Comparison of ENCODE assay signal across 8 cellular contexts in the genomic region with DNA sequence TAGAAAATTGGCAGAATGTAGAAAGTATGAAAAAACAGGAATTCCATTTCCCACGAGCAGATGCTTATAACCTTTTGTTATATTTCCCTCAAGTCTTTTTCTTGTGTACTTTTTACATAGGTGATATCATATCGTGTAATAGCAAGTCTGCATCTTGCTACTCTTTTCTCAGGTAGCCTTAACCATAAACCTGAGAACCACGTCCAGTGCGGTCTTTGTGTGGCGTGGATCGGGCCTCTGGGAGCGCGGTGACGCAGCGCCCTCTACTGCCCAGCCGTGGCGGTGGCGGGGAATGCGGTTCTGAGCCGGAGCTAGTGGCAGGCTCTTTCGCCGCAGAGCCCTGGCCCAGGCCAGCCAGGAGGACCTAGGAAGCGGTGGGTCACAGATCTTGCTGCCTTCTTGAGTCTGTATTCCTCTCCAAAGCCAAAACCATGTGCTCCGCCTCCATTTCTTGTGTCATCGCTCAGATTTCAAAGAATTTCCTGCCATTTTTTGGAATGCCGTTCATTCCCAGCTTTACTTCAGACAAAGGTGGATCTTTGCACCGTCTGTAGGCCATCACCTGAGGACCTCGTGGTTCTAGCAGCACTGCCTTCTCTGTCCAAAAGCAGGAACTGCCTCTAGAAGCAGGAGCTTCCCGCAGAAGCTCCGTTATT.
DNase-seq lines count a peak whose midpoint lies in the region; ATAC-seq and TF ChIP-seq lines count a peak whose summit lies in the region.

No MANE protein-coding gene starts in this region.

- H3K9me3 ChIP-seq in liver (ENCODE audit: control insufficient read depth in 4 of 4, low read length in 3 of 4) = no peaks in the 10 kb centered on the region

- H3K27ac ChIP-seq in liver (ENCODE audit: low read depth in 1 of 2, low read length in 2 of 2) = no peak overlapping the region

- peaks cover 5 to 24% (median 16%) of the 10 kb centered on the region in 4 donors for H3K4me1 ChIP-seq in liver (ENCODE audit: control insufficient read depth in 4 of 4, insufficient read depth in 4 of 4, low read length in 3 of 4)

- no peaks in the 10 kb centered on the region for H3K27me3 ChIP-seq in liver (ENCODE audit: control insufficient read depth in 4 of 4, insufficient read depth in 4 of 4, low read length in 3 of 4)

- TF ChIP-seq CTCF in GM12874 (IDR thresholded peaks at IDR 0.05; ENCODE audit: insufficient read depth, low read depth, low read length) (peak; percentile 95), chondrocyte (IDR thresholded peaks at IDR 0.05) (peak; percentile 99), liver (IDR thresholded peaks at IDR 0.05; ENCODE audit: low read depth, low read length, missing input control) (peak; percentile 95)

- peak overlapping the region; percentile 22 for H3K4me3 Mint-ChIP-seq in activated CD4-positive, alpha-beta T cell treated with anti-CD3 and anti-CD28 coated beads, Interleukin-2, amount 10 ng/mL, durations not matched to agents 24 days and 14 days
- H3K4me3 Mint-ChIP-seq in chondrocyte (ENCODE audit: unreplicated experiment) = no peak overlapping the region

- DNase-seq in NCI-H128 (lab: John Stamatoyannopoulos, UW; ENCODE audit: unreplicated experiment) (peak; percentile 11), chondrocyte (ENCODE audit: low spot score) (no peak)
- peak; percentile 93 for DNase-seq in activated CD4-positive, alpha-beta T cell treated with anti-CD3 and anti-CD28 coated beads, Interleukin-2, amount 10 ng/mL, durations not matched to agents 24 days and 14 days
- DNase-seq in stimulated activated CD4-positive, alpha-beta T cell treated with anti-CD3 and anti-CD28 coated beads, TNF-alpha, amount 100 ng/mL, for 24 hours (ENCODE audit: low read depth in 3 of 3) = peak; percentile 54 to 74 (median 56)

- H3K4me1 Mint-ChIP-seq in activated CD4-positive, alpha-beta T cell treated with anti-CD3 and anti-CD28 coated beads, Interleukin-2, amount 10 ng/mL, durations not matched to agents 24 days and 14 days = peaks cover 42% of the 10 kb centered on the region
- H3K4me1 Mint-ChIP-seq in chondrocyte (ENCODE audit: low read depth) = peaks cover 13% of the 10 kb centered on the region

- H3K4me3 ChIP-seq in liver (ENCODE audit: low read depth in 1 of 3, low read length in 3 of 3) = no peak overlapping the region

- no peaks in the 10 kb centered on the region for H3K9me3 Mint-ChIP-seq in activated CD4-positive, alpha-beta T cell treated with anti-CD3 and anti-CD28 coated beads, Interleukin-2, amount 10 ng/mL, durations not matched to agents 24 days and 14 days
- no peaks in the 10 kb centered on the region for H3K9me3 Mint-ChIP-seq in chondrocyte (ENCODE audit: low read depth)

- ATAC-seq in HG02970 (IDR thresholded peaks at IDR 0.05; ENCODE audit: low FRiP score, unreplicated experiment) = no peak
- no peak for ATAC-seq in GM19395 (IDR thresholded peaks at IDR 0.05; ENCODE audit: unreplicated experiment)

- intact Hi-C loops in activated CD4-positive, alpha-beta T cell treated with anti-CD3 and anti-CD28 coated beads, Interleukin-2, amount 10 ng/mL, durations not matched to agents 24 days and 14 days (cut with micrococcal nuclease) = loop anchor here (1.0 to 5.0 kb wide), 4 partner anchors 71 to 991 kb away; a partner anchor contains a TSS

- H3K27me3 Mint-ChIP-seq in activated CD4-positive, alpha-beta T cell treated with anti-CD3 and anti-CD28 coated beads, Interleukin-2, amount 10 ng/mL, durations not matched to agents 24 days and 14 days = peaks cover 9% of the 10 kb centered on the region
- no peaks in the 10 kb centered on the region for H3K27me3 Mint-ChIP-seq in chondrocyte (ENCODE audit: low read depth)

- no peaks in the 10 kb centered on the region for H3K36me3 Mint-ChIP-seq in activated CD4-positive, alpha-beta T cell treated with anti-CD3 and anti-CD28 coated beads, Interleukin-2, amount 10 ng/mL, durations not matched to agents 24 days and 14 days (ENCODE audit: low read depth)
- H3K36me3 Mint-ChIP-seq in chondrocyte (ENCODE audit: low read depth) = peaks cover 9% of the 10 kb centered on the region

- 36% methylated on average over 25 of the region's 25 CpGs for WGBS in liver

- H3K27ac Mint-ChIP-seq in activated CD4-positive, alpha-beta T cell treated with anti-CD3 and anti-CD28 coated beads, Interleukin-2, amount 10 ng/mL, durations not matched to agents 24 days and 14 days = no peak overlapping the region
- H3K27ac Mint-ChIP-seq in chondrocyte (ENCODE audit: unreplicated experiment) = no peak overlapping the region

- peak; percentile 96 to 99 for TF ChIP-seq RAD21 in liver (IDR thresholded peaks at IDR 0.05)

- H3K9ac ChIP-seq in liver (ENCODE audit: low read depth in 1 of 2, low read length in 2 of 2) = no peak overlapping the region

- H3K36me3 ChIP-seq in liver (ENCODE audit: control insufficient read depth in 4 of 4, insufficient read depth in 3 of 4, low read depth in 1 of 4, low read length in 3 of 4) = peaks cover 0 to 7% (median 4%) of the 10 kb centered on the region in 4 donors

TF ChIP-seq in liver, 16 proteins besides CTCF, POLR2A, EP300 and RAD21:
- no peak for TF ChIP-seq GABPA (IDR thresholded peaks at IDR 0.05 in 1 of 2, conservative IDR thresholded peaks at IDR 0.05 in 1 of 2)
- TF ChIP-seq, protein P1, sequence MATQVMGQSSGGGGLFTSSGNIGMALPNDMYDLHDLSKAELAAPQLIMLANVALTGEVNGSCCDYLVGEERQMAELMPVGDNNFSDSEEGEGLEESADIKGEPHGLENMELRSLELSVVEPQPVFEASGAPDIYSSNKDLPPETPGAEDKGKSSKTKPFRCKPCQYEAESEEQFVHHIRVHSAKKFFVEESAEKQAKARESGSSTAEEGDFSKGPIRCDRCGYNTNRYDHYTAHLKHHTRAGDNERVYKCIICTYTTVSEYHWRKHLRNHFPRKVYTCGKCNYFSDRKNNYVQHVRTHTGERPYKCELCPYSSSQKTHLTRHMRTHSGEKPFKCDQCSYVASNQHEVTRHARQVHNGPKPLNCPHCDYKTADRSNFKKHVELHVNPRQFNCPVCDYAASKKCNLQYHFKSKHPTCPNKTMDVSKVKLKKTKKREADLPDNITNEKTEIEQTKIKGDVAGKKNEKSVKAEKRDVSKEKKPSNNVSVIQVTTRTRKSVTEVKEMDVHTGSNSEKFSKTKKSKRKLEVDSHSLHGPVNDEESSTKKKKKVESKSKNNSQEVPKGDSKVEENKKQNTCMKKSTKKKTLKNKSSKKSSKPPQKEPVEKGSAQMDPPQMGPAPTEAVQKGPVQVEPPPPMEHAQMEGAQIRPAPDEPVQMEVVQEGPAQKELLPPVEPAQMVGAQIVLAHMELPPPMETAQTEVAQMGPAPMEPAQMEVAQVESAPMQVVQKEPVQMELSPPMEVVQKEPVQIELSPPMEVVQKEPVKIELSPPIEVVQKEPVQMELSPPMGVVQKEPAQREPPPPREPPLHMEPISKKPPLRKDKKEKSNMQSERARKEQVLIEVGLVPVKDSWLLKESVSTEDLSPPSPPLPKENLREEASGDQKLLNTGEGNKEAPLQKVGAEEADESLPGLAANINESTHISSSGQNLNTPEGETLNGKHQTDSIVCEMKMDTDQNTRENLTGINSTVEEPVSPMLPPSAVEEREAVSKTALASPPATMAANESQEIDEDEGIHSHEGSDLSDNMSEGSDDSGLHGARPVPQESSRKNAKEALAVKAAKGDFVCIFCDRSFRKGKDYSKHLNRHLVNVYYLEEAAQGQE (IDR thresholded peaks at IDR 0.05) = no peak
- TF ChIP-seq SP1 (IDR thresholded peaks at IDR 0.05) = no peak
- TF ChIP-seq, protein P2, sequence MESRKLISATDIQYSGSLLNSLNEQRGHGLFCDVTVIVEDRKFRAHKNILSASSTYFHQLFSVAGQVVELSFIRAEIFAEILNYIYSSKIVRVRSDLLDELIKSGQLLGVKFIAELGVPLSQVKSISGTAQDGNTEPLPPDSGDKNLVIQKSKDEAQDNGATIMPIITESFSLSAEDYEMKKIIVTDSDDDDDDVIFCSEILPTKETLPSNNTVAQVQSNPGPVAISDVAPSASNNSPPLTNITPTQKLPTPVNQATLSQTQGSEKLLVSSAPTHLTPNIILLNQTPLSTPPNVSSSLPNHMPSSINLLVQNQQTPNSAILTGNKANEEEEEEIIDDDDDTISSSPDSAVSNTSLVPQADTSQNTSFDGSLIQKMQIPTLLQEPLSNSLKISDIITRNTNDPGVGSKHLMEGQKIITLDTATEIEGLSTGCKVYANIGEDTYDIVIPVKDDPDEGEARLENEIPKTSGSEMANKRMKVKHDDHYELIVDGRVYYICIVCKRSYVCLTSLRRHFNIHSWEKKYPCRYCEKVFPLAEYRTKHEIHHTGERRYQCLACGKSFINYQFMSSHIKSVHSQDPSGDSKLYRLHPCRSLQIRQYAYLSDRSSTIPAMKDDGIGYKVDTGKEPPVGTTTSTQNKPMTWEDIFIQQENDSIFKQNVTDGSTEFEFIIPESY (IDR thresholded peaks at IDR 0.05) = no peak
- no peak for TF ChIP-seq NR2F2 (IDR thresholded peaks at IDR 0.05)
- TF ChIP-seq, protein P3, sequence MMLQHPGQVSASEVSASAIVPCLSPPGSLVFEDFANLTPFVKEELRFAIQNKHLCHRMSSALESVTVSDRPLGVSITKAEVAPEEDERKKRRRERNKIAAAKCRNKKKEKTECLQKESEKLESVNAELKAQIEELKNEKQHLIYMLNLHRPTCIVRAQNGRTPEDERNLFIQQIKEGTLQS (IDR thresholded peaks at IDR 0.05) = no peak
- TF ChIP-seq FOXA2 (IDR thresholded peaks at IDR 0.05) = no peak
- TF ChIP-seq RXRA (IDR thresholded peaks at IDR 0.05) = peak in 1 of 2 donors; percentile 23
TF ChIP-seq in liver: peak in this region for 1.
